1 cellular context compared by ENCODE assay signal in genomic region chr10:12042797-12043651, GRCh38.
A peak's percentile ranks its signal among the peaks of the same experiment; 100 is the strongest.
TF ChIP-seq lines count a peak whose summit lies in the region.

A gene with protein sequence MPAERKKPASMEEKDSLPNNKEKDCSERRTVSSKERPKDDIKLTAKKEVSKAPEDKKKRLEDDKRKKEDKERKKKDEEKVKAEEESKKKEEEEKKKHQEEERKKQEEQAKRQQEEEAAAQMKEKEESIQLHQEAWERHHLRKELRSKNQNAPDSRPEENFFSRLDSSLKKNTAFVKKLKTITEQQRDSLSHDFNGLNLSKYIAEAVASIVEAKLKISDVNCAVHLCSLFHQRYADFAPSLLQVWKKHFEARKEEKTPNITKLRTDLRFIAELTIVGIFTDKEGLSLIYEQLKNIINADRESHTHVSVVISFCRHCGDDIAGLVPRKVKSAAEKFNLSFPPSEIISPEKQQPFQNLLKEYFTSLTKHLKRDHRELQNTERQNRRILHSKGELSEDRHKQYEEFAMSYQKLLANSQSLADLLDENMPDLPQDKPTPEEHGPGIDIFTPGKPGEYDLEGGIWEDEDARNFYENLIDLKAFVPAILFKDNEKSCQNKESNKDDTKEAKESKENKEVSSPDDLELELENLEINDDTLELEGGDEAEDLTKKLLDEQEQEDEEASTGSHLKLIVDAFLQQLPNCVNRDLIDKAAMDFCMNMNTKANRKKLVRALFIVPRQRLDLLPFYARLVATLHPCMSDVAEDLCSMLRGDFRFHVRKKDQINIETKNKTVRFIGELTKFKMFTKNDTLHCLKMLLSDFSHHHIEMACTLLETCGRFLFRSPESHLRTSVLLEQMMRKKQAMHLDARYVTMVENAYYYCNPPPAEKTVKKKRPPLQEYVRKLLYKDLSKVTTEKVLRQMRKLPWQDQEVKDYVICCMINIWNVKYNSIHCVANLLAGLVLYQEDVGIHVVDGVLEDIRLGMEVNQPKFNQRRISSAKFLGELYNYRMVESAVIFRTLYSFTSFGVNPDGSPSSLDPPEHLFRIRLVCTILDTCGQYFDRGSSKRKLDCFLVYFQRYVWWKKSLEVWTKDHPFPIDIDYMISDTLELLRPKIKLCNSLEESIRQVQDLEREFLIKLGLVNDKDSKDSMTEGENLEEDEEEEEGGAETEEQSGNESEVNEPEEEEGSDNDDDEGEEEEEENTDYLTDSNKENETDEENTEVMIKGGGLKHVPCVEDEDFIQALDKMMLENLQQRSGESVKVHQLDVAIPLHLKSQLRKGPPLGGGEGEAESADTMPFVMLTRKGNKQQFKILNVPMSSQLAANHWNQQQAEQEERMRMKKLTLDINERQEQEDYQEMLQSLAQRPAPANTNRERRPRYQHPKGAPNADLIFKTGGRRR (minus strand): TSS chr10:12042809. CDS start chr10:12035423, 7,386 bp downstream.

TF ChIP-seq in K562, 482 proteins besides CTCF, POLR2A, EP300 and RAD21 (continued from another document and continues in another):
- TF ChIP-seq ZNF318 (IDR thresholded peaks at IDR 0.05; ENCODE audit: borderline replicate concordance in 1 of 2, low read depth in 1 of 2) (no peak), ASH1L (IDR thresholded peaks at IDR 0.05; ENCODE audit: borderline replicate concordance, low read depth, partially characterized antibody) (peak; percentile 48), C11orf30 (IDR thresholded peaks at IDR 0.05; ENCODE audit: low read depth) (peak; percentile 72), MTA1 (IDR thresholded peaks at IDR 0.05; ENCODE audit: borderline replicate concordance) (peak; percentile 90), GTF2F1 (IDR thresholded peaks at IDR 0.05; ENCODE audit: low read depth, low read length) (peak; percentile 13; the same call in 1 of the 2 replicates), MEF2D (tag; conservative IDR thresholded peaks at IDR 0.05; ENCODE audit: low read depth) (peak; percentile 32; the same call in 1 of the 2 replicates), FOXK2 (conservative IDR thresholded peaks at IDR 0.05 in 1 of 2, IDR thresholded peaks at IDR 0.05 in 1 of 2; ENCODE audit: low read depth in 2 of 2) (peak; percentile 59; a peak in 2 of 4 replicates), ZNF175 (CRISPR knock-in tag; IDR thresholded peaks at IDR 0.05; ENCODE audit: low read depth) (peak; percentile 67; the same call in 1 of the 2 replicates), EGR1 (conservative IDR thresholded peaks at IDR 0.05) (peak; percentile 46), PBX2 (CRISPR knock-in tag; IDR thresholded peaks at IDR 0.05; ENCODE audit: low read depth) (peak; percentile 74), PBX2 (tag; conservative IDR thresholded peaks at IDR 0.05; ENCODE audit: low read depth) (peak; percentile 85), LCOR (CRISPR knock-in tag; IDR thresholded peaks at IDR 0.05) (no peak), ADNP (tag; IDR thresholded peaks at IDR 0.05) (no peak), CBX3 (IDR thresholded peaks at IDR 0.05; ENCODE audit: borderline replicate concordance in 1 of 2, low read length in 2 of 2) (peak in 1 of 2 experiments; percentile 91; a peak in 2 of 3 replicates), ERF (CRISPR knock-in tag; IDR thresholded peaks at IDR 0.05) (no peak), E2F5 (CRISPR knock-in tag; IDR thresholded peaks at IDR 0.05) (no peak)
- TF ChIP-seq, protein P1, sequence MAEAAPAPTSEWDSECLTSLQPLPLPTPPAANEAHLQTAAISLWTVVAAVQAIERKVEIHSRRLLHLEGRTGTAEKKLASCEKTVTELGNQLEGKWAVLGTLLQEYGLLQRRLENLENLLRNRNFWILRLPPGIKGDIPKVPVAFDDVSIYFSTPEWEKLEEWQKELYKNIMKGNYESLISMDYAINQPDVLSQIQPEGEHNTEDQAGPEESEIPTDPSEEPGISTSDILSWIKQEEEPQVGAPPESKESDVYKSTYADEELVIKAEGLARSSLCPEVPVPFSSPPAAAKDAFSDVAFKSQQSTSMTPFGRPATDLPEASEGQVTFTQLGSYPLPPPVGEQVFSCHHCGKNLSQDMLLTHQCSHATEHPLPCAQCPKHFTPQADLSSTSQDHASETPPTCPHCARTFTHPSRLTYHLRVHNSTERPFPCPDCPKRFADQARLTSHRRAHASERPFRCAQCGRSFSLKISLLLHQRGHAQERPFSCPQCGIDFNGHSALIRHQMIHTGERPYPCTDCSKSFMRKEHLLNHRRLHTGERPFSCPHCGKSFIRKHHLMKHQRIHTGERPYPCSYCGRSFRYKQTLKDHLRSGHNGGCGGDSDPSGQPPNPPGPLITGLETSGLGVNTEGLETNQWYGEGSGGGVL (CRISPR knock-in tag; IDR thresholded peaks at IDR 0.05): no peak
- TF ChIP-seq, protein P2, sequence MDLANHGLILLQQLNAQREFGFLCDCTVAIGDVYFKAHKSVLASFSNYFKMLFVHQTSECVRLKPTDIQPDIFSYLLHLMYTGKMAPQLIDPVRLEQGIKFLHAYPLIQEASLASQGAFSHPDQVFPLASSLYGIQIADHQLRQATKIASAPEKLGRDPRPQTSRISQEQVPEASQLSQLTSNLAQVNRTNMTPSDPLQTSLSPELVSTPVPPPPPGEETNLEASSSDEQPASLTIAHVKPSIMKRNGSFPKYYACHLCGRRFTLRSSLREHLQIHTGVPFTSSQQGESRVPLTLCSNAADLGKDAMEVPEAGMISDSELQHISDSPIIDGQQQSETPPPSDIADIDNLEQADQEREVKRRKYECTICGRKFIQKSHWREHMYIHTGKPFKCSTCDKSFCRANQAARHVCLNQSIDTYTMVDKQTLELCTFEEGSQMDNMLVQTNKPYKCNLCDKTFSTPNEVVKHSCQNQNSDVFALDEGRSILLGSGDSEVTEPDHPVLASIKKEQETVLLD (IDR thresholded peaks at IDR 0.05): peak; percentile 95
- TF ChIP-seq, protein P3, sequence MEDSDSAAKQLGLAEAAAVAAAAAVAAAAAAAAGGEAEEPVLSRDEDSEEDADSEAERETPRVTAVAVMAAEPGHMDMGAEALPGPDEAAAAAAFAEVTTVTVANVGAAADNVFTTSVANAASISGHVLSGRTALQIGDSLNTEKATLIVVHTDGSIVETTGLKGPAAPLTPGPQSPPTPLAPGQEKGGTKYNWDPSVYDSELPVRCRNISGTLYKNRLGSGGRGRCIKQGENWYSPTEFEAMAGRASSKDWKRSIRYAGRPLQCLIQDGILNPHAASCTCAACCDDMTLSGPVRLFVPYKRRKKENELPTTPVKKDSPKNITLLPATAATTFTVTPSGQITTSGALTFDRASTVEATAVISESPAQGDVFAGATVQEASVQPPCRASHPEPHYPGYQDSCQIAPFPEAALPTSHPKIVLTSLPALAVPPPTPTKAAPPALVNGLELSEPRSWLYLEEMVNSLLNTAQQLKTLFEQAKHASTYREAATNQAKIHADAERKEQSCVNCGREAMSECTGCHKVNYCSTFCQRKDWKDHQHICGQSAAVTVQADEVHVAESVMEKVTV (CRISPR knock-in tag; IDR thresholded peaks at IDR 0.05): 0 out of 2 replicates have a peak, but pooled peaks have one; percentile 12
